Comparison of ENCODE assay signal across 8 cellular contexts in genomic region chr4:2935762-2936743, GRCh38. TPM values are rescaled to one million over a fixed set of nuclear protein-coding genes. Genes with fewer than 3 reads are reported as not detected.
DNase-seq lines count a peak whose midpoint lies in the region; ATAC-seq and TF ChIP-seq lines count a peak whose summit lies in the region.

No MANE protein-coding gene starts in this region.

- H3K9me2 ChIP-seq in DOHH2 (replicated peaks; ENCODE audit: control insufficient read depth, low read length) = no peaks in the 10 kb centered on the region

- H4K20me1 ChIP-seq in DOHH2 (ENCODE audit: control insufficient read depth, insufficient read depth, low read depth, low read length) = no peaks in the 10 kb centered on the region

- H3K4me3 ChIP-seq in DOHH2 (ENCODE audit: low read length) (peak overlapping the region; percentile 85), NB4 (ENCODE audit: low read depth, low read length) (peak overlapping the region; percentile 80), iPS-11a (ENCODE audit: low read depth, low read length) (peak overlapping the region; percentile 89)

- TF ChIP-seq POLR2A in NB4 (IDR thresholded peaks at IDR 0.05; ENCODE audit: extremely low read depth, insufficient read length) = no peak

- peak overlapping the region; percentile 51 for H3K27ac ChIP-seq in DOHH2 (ENCODE audit: low read depth, low read length)

- ATAC-seq in GM21381 (IDR thresholded peaks at IDR 0.05; ENCODE audit: unreplicated experiment) = no peak

- peak overlapping the region; percentile 91 for H3K4me2 ChIP-seq in DOHH2 (ENCODE audit: low read length)

- H3K9me3 ChIP-seq in DOHH2 (ENCODE audit: control insufficient read depth, insufficient read depth, low read length) = no peaks in the 10 kb centered on the region

- no peaks in the 10 kb centered on the region for H3K27me3 ChIP-seq in DOHH2 (ENCODE audit: control insufficient read depth, low read length)

- H3K4me1 ChIP-seq in DOHH2 (ENCODE audit: control insufficient read depth, low read length) = peaks cover 66% of the 10 kb centered on the region

- peak; percentile 80 for DNase-seq in NB4 (ENCODE audit: low read depth)
- DNase-seq in activated effector memory CD4-positive, alpha-beta T cell treated with Interleukin-2 at 50 U/mL for 16 hours = peak; percentile 48
- peak; percentile 39 to 50 for DNase-seq in stimulated activated CD4-positive, alpha-beta T cell treated with anti-CD3 and anti-CD28 coated beads, Interleukin-1b, Interleukin-23, amount 100 ng/mL, for 4 hours (ENCODE audit: low read depth in 2 of 2)
- DNase-seq in H4 (ENCODE audit: low spot score) = no peak
- no peak for DNase-seq in cerebellar cortex (ENCODE audit: low spot score)

- H3K79me2 ChIP-seq in DOHH2 (ENCODE audit: control insufficient read depth, low read length) = peaks cover 39% of the 10 kb centered on the region

- H3K36me3 ChIP-seq in DOHH2 (ENCODE audit: control insufficient read depth, low read length) = peaks cover 64% of the 10 kb centered on the region

- peaks cover 26% of the 10 kb centered on the region for H3F3A ChIP-seq in DOHH2 (ENCODE audit: control insufficient read depth, insufficient read depth)

- no peak for TF ChIP-seq CTCF in DOHH2 (IDR thresholded peaks at IDR 0.05; ENCODE audit: low read depth, low read length, poor library complexity, severe bottlenecking)
- TF ChIP-seq CTCF in NB4 (IDR thresholded peaks at IDR 0.05; ENCODE audit: low read depth, low read length) = no peak

RNA-seq across cellular contexts. Expression of gene NOP14, which starts 27.2 kb away (rescaled TPM):
- total RNA-seq in H4 (2014; rRNA removed; shearing (Covaris generic)) = 15.8 and 18.8 TPM in 2 replicates

RNA-seq across cellular contexts. Expression of gene GRK4, which starts 27.3 kb away (rescaled TPM):
- 1.6 and 3.3 TPM in 2 replicates for total RNA-seq in H4 (2014; rRNA removed; shearing (Covaris generic))

Comparison
In these comparisons a context has a peak if more than half of its experiments do, and no peak if none do; other contexts are left out.
1. DNase-seq: peak in NB4 (single experiment), activated effector memory CD4-positive, alpha-beta T cell treated with Interleukin-2 at 50 U/mL for 16 hours (single experiment) and stimulated activated CD4-positive, alpha-beta T cell treated with anti-CD3 and anti-CD28 coated beads, Interleukin-1b, Interleukin-23, amount 100 ng/mL, for 4 hours (2 of 2); none in H4 (single experiment) and cerebellar cortex (single experiment).
2. Peak in every context shown above with its lines, with median percentiles within 50 percentile points of each other: H3K4me3 ChIP-seq.